In the genomic region with DNA sequence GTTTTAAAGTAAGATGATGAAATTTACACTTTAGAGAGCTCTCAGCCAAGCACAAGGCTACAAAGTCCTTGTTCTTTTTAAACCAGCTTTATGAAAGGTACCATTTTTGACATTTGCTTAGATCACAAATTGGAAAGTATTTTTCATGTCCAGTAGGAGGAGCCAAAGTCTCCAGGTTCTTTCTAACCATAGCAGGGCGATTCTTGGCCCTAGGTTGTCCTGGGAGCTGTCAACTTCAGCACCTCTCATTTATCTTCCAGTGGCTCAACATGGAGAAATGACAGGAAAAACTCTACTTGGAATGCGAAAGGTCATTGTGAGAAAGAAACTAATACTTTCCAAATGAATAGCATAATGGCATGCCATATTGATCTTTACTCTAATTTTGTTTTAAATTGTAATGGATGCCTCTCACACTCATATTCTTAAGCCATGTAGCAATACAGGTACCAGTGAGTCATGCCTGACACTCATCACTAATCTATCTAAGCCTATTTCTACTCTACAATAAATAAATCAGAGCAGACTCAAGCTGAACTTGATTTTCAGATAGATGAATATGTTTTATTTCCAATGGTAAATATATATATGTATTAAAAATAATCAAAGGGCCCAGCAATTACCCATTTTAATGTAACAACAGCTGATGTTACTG, we compare ENCODE assay signal across 10 cellular contexts.
DNase-seq lines count a peak whose midpoint lies in the region; ATAC-seq, FAIRE-seq and TF ChIP-seq lines count a peak whose summit lies in the region.
"Had no signal": no experiment of that assay in that cellular context is flagged by ENCODE, and none has a peak within 500 bp of the region (broad histone marks: within the 10 kb centered on the region; RNA-seq: fewer than 3 reads in every experiment).

No MANE protein-coding gene starts in this region.

- H3K36me3 ChIP-seq in SU-DHL-6 (ENCODE audit: low read length) (no peaks in the 10 kb centered on the region), kidney epithelial cell (ENCODE audit: control insufficient read depth, insufficient read depth, low read length) (no peaks in the 10 kb centered on the region)

- H3F3A ChIP-seq in SU-DHL-6 (ENCODE audit: insufficient read depth) = no peaks in the 10 kb centered on the region

- no peak overlapping the region for H2AFZ ChIP-seq in SU-DHL-6 (ENCODE audit: low read depth, low read length, severe bottlenecking)

- no peaks in the 10 kb centered on the region for H3K9me2 ChIP-seq in SU-DHL-6 (replicated peaks; ENCODE audit: insufficient read depth, low read length)

- no peak overlapping the region for H3K4me3 ChIP-seq in Jurkat, Clone E6-1 (ENCODE audit: low read length)
- no peak overlapping the region for H3K4me3 ChIP-seq in SU-DHL-6 (ENCODE audit: insufficient read depth, low read length, poor library complexity, severe bottlenecking)
- no peak overlapping the region for H3K4me3 ChIP-seq in kidney epithelial cell (ENCODE audit: low read depth, low read length)

- no peak overlapping the region for H3K9ac ChIP-seq in SU-DHL-6 (ENCODE audit: low read length)

- FAIRE-seq in D721Med (lab: Jason Lieb, UNC) = no peak

- H3K27me3 ChIP-seq in SU-DHL-6 (ENCODE audit: low read length) = no peaks in the 10 kb centered on the region
- peaks cover 32% of the 10 kb centered on the region for H3K27me3 ChIP-seq in kidney epithelial cell (ENCODE audit: control insufficient read depth, insufficient read depth, low read length)

- H3K4me2 ChIP-seq in SU-DHL-6 (ENCODE audit: low read depth, low read length, poor library complexity, severe bottlenecking) = no peak overlapping the region

- no peaks in the 10 kb centered on the region for H3K9me3 ChIP-seq in SU-DHL-6 (ENCODE audit: insufficient read depth, low read length)

- TF ChIP-seq CTCF in D721Med (IDR thresholded peaks at IDR 0.05; ENCODE audit: insufficient read depth, missing control alignments) (peak; percentile 43), SU-DHL-6 (IDR thresholded peaks at IDR 0.05; ENCODE audit: insufficient read depth, low read length, poor library complexity, severe bottlenecking) (peak; percentile 34), kidney epithelial cell (IDR thresholded peaks at IDR 0.05; ENCODE audit: insufficient read depth, low read length, poor library complexity, severe bottlenecking) (peak; percentile 44)

- H4K20me1 ChIP-seq in SU-DHL-6 (ENCODE audit: low read depth, low read length) = no peaks in the 10 kb centered on the region

- no peak overlapping the region for H3K27ac ChIP-seq in SU-DHL-6 (ENCODE audit: low read depth, low read length)

- ATAC-seq in GM19467 (IDR thresholded peaks at IDR 0.05; ENCODE audit: unreplicated experiment) (no peak), HG02973 (IDR thresholded peaks at IDR 0.05; ENCODE audit: unreplicated experiment) (no peak), GM21576 (IDR thresholded peaks at IDR 0.05; ENCODE audit: unreplicated experiment) (no peak), GM19023 (IDR thresholded peaks at IDR 0.05; ENCODE audit: unreplicated experiment) (no peak)
- ATAC-seq: left ventricle myocardium superior had no signal

- no peaks in the 10 kb centered on the region for H3K79me2 ChIP-seq in SU-DHL-6 (ENCODE audit: insufficient read depth, low read length)

- DNase-seq in D721Med (ENCODE audit: insufficient read length, low spot score) (no peak), kidney epithelial cell (ENCODE audit: low read depth) (peak; percentile 2)
- peak; percentile 21 for DNase-seq in Jurkat, Clone E6-1 (ENCODE audit: low read depth, low spot score)
- DNase-seq: aorta, left ventricle myocardium superior had no signal
